In the genomic region with DNA sequence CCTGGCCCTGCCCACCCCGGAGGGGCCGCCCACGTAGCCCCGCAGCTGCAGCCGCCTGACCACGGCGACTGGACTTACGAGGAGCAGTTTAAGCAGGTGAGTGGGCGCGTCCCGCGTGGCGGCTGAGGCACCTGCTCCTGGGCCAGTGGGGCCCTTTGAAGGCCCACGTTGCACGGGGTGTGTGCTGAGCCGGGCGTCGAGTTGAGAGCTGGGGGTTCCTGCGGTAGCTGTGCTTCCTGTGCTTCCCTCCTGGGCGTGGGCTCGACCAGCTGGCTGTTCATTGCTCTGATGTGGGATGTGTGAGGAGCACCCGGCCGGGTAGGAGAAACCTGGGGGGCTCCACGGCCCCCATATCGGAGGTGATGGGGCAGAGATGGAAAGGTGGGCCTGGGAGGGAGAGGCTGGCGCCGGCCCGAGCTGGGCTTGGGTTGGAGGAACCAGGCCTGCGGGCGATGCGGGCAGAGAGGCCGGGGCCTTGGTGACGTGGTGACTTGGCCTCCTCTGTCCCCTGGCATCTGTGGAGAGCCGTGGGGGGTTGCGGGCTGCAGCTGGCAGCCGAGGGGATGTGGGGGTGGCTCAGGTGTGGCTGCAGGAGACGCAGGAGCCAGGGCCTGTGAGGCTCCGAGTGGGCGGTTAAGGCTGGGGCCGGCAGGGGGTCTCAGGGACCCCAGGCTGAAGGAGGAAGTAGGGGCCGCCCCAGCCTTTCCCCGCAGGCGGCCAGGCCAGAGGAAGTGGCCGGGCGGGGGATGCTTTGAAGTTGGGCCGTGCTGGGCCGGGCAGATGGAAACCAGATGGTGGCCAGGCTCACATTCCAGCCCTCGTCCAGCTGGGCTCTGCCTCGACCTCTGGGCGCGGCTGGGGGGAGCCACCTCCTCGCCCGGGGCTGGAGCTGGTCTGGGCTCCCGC, we compare ENCODE assay signal across 9 cellular contexts. TPM values are rescaled to one million over a fixed set of nuclear protein-coding genes. Genes with fewer than 3 reads are reported as not detected.
DNase-seq lines count a peak whose midpoint lies in the region; ATAC-seq and TF ChIP-seq lines count a peak whose summit lies in the region.
"Had no signal": no experiment of that assay in that cellular context is flagged by ENCODE, and none has a peak within 500 bp of the region (broad histone marks: within the 10 kb centered on the region; RNA-seq: fewer than 3 reads in every experiment).

No MANE protein-coding gene starts in this region.

- H3K27me3 Mint-ChIP-seq in glutamatergic neuron (ENCODE audit: unreplicated experiment) = peaks cover 12% of the 10 kb centered on the region

- intact Hi-C loops in sciatic nerve (cut with DNase I) = no loop called here

- DNase-seq in AG10803 (ENCODE audit: low read depth) = peak; percentile 93
- peak; percentile 47 for DNase-seq in HS-27A (ENCODE audit: low read depth)
- peak; percentile 40 for DNase-seq in activated naive CD4-positive, alpha-beta T cell treated with anti-CD3 and anti-CD28 coated beads, Interleukin-2, amount 50 U/mL, for 16 hours
- peak; percentile 87 for DNase-seq in glutamatergic neuron
- DNase-seq in sciatic nerve (ENCODE audit: low spot score) = peak; percentile 87
- no peak for DNase-seq in NCI-H1105 treated with DMSO at 0.1 percent for 48 hours (lab: John Stamatoyannopoulos, UW)

- H3K27ac Mint-ChIP-seq in glutamatergic neuron (ENCODE audit: unreplicated experiment) = peak overlapping the region; percentile 90

- H3K4me3 Mint-ChIP-seq in glutamatergic neuron (ENCODE audit: unreplicated experiment) = peak overlapping the region; percentile 49

- peaks cover 12% of the 10 kb centered on the region for H3K4me1 Mint-ChIP-seq in glutamatergic neuron (ENCODE audit: low read depth, unreplicated experiment)

- TF ChIP-seq CTCF in AG10803 (conservative IDR thresholded peaks at IDR 0.05; ENCODE audit: low read length) = no peak
- TF ChIP-seq CTCF in glutamatergic neuron (IDR thresholded peaks at IDR 0.05; ENCODE audit: partially characterized antibody, unreplicated experiment) = no peak

- H3K4me3 ChIP-seq in AG10803 (ENCODE audit: low read length) = peak overlapping the region; percentile 31

- ATAC-seq in sciatic nerve = peak; percentile 91
- ATAC-seq in HG03520 (IDR thresholded peaks at IDR 0.05; ENCODE audit: unreplicated experiment) = no peak
- no peak for ATAC-seq in GM21390 (IDR thresholded peaks at IDR 0.05; ENCODE audit: unreplicated experiment)

- H3K36me3 Mint-ChIP-seq in glutamatergic neuron (ENCODE audit: unreplicated experiment) = peaks cover 4% of the 10 kb centered on the region

- H3K9me3 Mint-ChIP-seq in glutamatergic neuron (ENCODE audit: unreplicated experiment) = peaks cover 8% of the 10 kb centered on the region

RNA-seq across cellular contexts. Expression of gene ARID3A, which starts 7.1 kb away (rescaled TPM):
- total RNA-seq in glutamatergic neuron (ENCODE audit: unreplicated experiment) = 148 TPM
- total RNA-seq in sciatic nerve = 13.6 TPM

RNA-seq across cellular contexts. Expression of gene KISS1R, which starts 15.8 kb away (rescaled TPM):
- not detected for total RNA-seq in glutamatergic neuron (ENCODE audit: unreplicated experiment)
- total RNA-seq in sciatic nerve = not detected
- total RNA-seq: subcutaneous adipose tissue had no signal

RNA-seq across cellular contexts. Expression of gene R3HDM4, which starts 19.9 kb away (rescaled TPM):
- total RNA-seq in glutamatergic neuron (ENCODE audit: unreplicated experiment) (61.9 TPM), sciatic nerve (48.9 TPM)

RNA-seq across cellular contexts. Expression of gene RNU6-9, which starts 39.6 kb away (rescaled TPM):
- total RNA-seq in glutamatergic neuron (ENCODE audit: unreplicated experiment) (not detected), sciatic nerve (not detected)
- total RNA-seq: subcutaneous adipose tissue had no signal

RNA-seq across cellular contexts. Expression of gene MED16, which starts 39.9 kb away (rescaled TPM):
- total RNA-seq in glutamatergic neuron (ENCODE audit: unreplicated experiment) (65.0 TPM), sciatic nerve (55.7 TPM)

Comparison
In these comparisons a context has a peak if more than half of its experiments do, and no peak if none do; other contexts are left out.
1. RNA of gene ARID3A, which starts 7.1 kb away (total RNA-seq): 148 TPM in glutamatergic neuron (single experiment); 13.6 TPM in sciatic nerve (single experiment); every median in the first group is over 10 times any median in the second.